In the genomic region with DNA sequence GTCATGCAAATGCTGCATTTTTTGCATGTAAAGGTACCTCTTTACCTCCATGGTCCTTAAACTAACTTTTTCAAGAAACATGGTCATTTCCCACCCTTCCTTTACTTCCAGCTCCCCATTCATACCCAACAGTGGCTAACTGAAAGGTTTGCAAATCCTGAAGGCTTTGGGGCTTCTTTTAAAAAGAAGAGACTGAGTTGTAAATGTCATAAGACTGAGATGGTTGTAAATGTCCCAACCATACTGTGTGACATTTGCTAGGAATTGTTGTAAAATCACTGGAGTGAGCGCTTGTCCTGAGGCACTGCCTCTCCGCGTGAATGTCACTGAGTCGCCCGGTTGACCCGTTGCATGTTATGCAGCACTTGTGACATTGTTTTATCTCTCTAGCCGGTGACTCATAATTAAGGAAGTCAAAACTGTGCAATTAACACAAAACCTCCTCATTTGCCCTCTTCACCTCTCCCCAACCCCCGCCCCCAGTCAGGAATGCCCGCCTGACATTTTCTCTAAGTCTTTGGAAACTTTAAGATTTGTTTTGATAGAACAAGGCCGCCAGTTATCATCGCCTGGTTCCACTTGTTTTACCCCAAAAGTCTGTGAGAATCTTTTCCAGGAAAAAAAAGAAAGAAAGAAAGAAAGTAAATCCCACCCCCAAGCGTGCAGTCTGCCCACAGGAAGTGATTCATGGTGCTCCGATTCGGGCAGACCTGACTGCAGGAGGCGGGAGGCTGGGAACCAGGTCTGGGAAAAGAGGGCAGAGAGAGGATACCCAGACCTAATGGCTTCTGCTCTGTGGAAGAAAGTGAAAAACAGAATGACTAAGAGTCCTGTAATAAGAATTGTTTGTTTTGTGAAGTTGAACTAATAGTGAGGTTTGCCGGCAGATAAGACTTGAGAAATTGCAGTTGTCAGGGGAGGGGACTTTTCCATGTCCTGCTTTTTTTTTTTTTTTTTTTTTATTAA, we compare ENCODE assay signal across 8 cellular contexts.
DNase-seq lines count a peak whose midpoint lies in the region; ATAC-seq and TF ChIP-seq lines count a peak whose summit lies in the region.

No MANE protein-coding gene starts in this region.

- no peaks in the 10 kb centered on the region for H3K36me3 ChIP-seq in esophagus (ENCODE audit: control insufficient read depth in 2 of 2, insufficient read depth in 2 of 2, low read length in 1 of 2)

- no peak overlapping the region for H3K27ac ChIP-seq in CD4-positive, alpha-beta T cell (ENCODE audit: low read depth, low read length)
- H3K27ac ChIP-seq in esophagus (ENCODE audit: low read depth in 2 of 2, low read length in 1 of 2), result peak overlapping the region; percentile 86 to 92

- H3K4me1 Mint-ChIP-seq in CD4-positive, alpha-beta T cell (ENCODE audit: low read depth), result peaks cover 68% of the 10 kb centered on the region
- H3K4me1 Mint-ChIP-seq in natural killer cell treated with Interleukin-12 subunit alpha and Interleukin-12 subunit beta and Interleukin-15 and Interleukin-18, amount 100 ng/mL, for 72 hours (ENCODE audit: low read depth in 2 of 2), result peaks cover 57 to 59% of the 10 kb centered on the region in 2 donors

- WGBS in esophagus, 2 donors, result 24 to 27% methylated on average over 16 of the region's 16 CpGs

- no peaks in the 10 kb centered on the region for H3K36me3 Mint-ChIP-seq in CD4-positive, alpha-beta T cell (ENCODE audit: low read depth)
- H3K36me3 Mint-ChIP-seq in natural killer cell treated with Interleukin-12 subunit alpha and Interleukin-12 subunit beta and Interleukin-15 and Interleukin-18, amount 100 ng/mL, for 72 hours, result no peaks in the 10 kb centered on the region

- POLR2A ChIA-PET in CD4-positive, alpha-beta T cell (lab: Charles Lee), result interaction anchor here (0.6 to 1.5 kb wide), 5 partner anchors 23 to 81 kb away, joined by 3 to 4 read pairs (median 3); no protein-coding TSS in a partner anchor

- peak overlapping the region; percentile 88 for H3K27ac Mint-ChIP-seq in CD4-positive, alpha-beta T cell
- H3K27ac Mint-ChIP-seq in natural killer cell treated with Interleukin-12 subunit alpha and Interleukin-12 subunit beta and Interleukin-15 and Interleukin-18, amount 100 ng/mL, for 72 hours, result peak overlapping the region; percentile 74 to 90

- peaks cover 9 to 19% of the 10 kb centered on the region in 2 donors for H3K4me1 ChIP-seq in esophagus (ENCODE audit: control insufficient read depth in 2 of 2, insufficient read depth in 2 of 2, low read length in 1 of 2)

- H3K4me3 ChIP-seq in esophagus (ENCODE audit: low read depth in 1 of 2, low read length in 2 of 2), result no peak overlapping the region

- peak overlapping the region; percentile 1 for H3K4me3 Mint-ChIP-seq in CD4-positive, alpha-beta T cell
- peak overlapping the region; percentile 73 for H3K4me3 Mint-ChIP-seq in natural killer cell treated with Interleukin-12 subunit alpha and Interleukin-12 subunit beta and Interleukin-15 and Interleukin-18, amount 100 ng/mL, for 72 hours

- no peaks in the 10 kb centered on the region for H3K9me3 ChIP-seq in CD4-positive, alpha-beta T cell (ENCODE audit: control insufficient read depth, low read length)
- no peaks in the 10 kb centered on the region for H3K9me3 ChIP-seq in esophagus (ENCODE audit: control insufficient read depth in 2 of 2, insufficient read depth in 1 of 2, low read depth in 1 of 2, low read length in 1 of 2)

- TF ChIP-seq EP300 in Ishikawa (IDR thresholded peaks at IDR 0.05; ENCODE audit: borderline replicate concordance), result peak; percentile 87

- H3K27me3 Mint-ChIP-seq in CD4-positive, alpha-beta T cell, result no peaks in the 10 kb centered on the region
- no peaks in the 10 kb centered on the region for H3K27me3 Mint-ChIP-seq in natural killer cell treated with Interleukin-12 subunit alpha and Interleukin-12 subunit beta and Interleukin-15 and Interleukin-18, amount 100 ng/mL, for 72 hours

- intact Hi-C loops in CD4-positive, alpha-beta T cell (cut with DNase I, micrococcal nuclease), result loop anchor here in 1 of 2 experiments (5.0 kb wide), 1 partner anchor 48 kb away; no protein-coding TSS in a partner anchor

- DNase-seq in CD4-positive, alpha-beta T cell, result peak in 2 of 10 experiments; percentile 22 to 37
- DNase-seq in activated CD4-positive, alpha-beta T cell treated with anti-CD3 and anti-CD28 coated beads, Interleukin-2, amount 50 U/mL, for 1 hour, result peak; percentile 29
- DNase-seq in natural killer cell treated with Interleukin-12 subunit alpha and Interleukin-12 subunit beta and Interleukin-15 and Interleukin-18, amount 100 ng/mL, for 72 hours (ENCODE audit: low spot score), result no peak
- no peak for DNase-seq in NCI-H2227 (lab: John Stamatoyannopoulos, UW; ENCODE audit: unreplicated experiment)
- DNase-seq in midbrain (lab: John Stamatoyannopoulos, UW), result no peak

- no peaks in the 10 kb centered on the region for H3K9me3 Mint-ChIP-seq in CD4-positive, alpha-beta T cell
- no peaks in the 10 kb centered on the region for H3K9me3 Mint-ChIP-seq in natural killer cell treated with Interleukin-12 subunit alpha and Interleukin-12 subunit beta and Interleukin-15 and Interleukin-18, amount 100 ng/mL, for 72 hours

- H3K27me3 ChIP-seq in CD4-positive, alpha-beta T cell (ENCODE audit: control insufficient read depth, insufficient read depth, low read length), result no peaks in the 10 kb centered on the region
- no peaks in the 10 kb centered on the region for H3K27me3 ChIP-seq in esophagus (ENCODE audit: control insufficient read depth in 1 of 2, insufficient read depth in 2 of 2, low read length in 2 of 2)

- TF ChIP-seq RAD21 in Ishikawa (IDR thresholded peaks at IDR 0.05; ENCODE audit: low read depth), result peak; percentile 24; the same call in 1 of the 2 replicates

- ATAC-seq in CD4-positive, alpha-beta T cell (ENCODE audit: poor library complexity), result peak; percentile 39
- ATAC-seq in natural killer cell treated with Interleukin-12 subunit alpha and Interleukin-12 subunit beta and Interleukin-15 and Interleukin-18, amount 100 ng/mL, for 72 hours, result peak; percentile 74 to 75
- no peak for ATAC-seq in HG02938 (IDR thresholded peaks at IDR 0.05; ENCODE audit: unreplicated experiment)

- CTCF ChIA-PET in CD4-positive, alpha-beta T cell (lab: Charles Lee), result interaction anchor here (1.0 to 1.6 kb wide), 3 partner anchors 16 to 68 kb away, joined by 3 to 6 read pairs (median 3); no protein-coding TSS in a partner anchor

- TF ChIP-seq CTCF in CD4-positive, alpha-beta T cell (IDR thresholded peaks at IDR 0.05), result no peak

TF ChIP-seq in Ishikawa, 13 proteins besides CTCF, POLR2A, EP300 and RAD21:
- TF ChIP-seq YY1 (IDR thresholded peaks at IDR 0.05; ENCODE audit: low read depth) (peak; percentile 44; the same call in 1 of the 2 replicates), NFIC (IDR thresholded peaks at IDR 0.05) (peak; percentile 71; the same call in 1 of the 2 replicates), ZBTB7A (IDR thresholded peaks at IDR 0.05; ENCODE audit: low read depth) (0 out of 2 replicates have a peak, but pooled peaks have one; percentile 7), CREB1 (IDR thresholded peaks at IDR 0.05; ENCODE audit: low read depth) (peak; percentile 18; the same call in 1 of the 2 replicates), CEBPB (IDR thresholded peaks at IDR 0.05) (peak; percentile 68), TCF12 (IDR thresholded peaks at IDR 0.05; ENCODE audit: low read depth) (peak; percentile 87), TAF1 (IDR thresholded peaks at IDR 0.05; ENCODE audit: low read depth) (no peak), EGR1 (IDR thresholded peaks at IDR 0.05) (no peak), TEAD4 (IDR thresholded peaks at IDR 0.05) (peak; percentile 79), FOXM1 (IDR thresholded peaks at IDR 0.05; ENCODE audit: borderline replicate concordance, low read depth) (peak; percentile 84)
- TF ChIP-seq, protein P1, sequence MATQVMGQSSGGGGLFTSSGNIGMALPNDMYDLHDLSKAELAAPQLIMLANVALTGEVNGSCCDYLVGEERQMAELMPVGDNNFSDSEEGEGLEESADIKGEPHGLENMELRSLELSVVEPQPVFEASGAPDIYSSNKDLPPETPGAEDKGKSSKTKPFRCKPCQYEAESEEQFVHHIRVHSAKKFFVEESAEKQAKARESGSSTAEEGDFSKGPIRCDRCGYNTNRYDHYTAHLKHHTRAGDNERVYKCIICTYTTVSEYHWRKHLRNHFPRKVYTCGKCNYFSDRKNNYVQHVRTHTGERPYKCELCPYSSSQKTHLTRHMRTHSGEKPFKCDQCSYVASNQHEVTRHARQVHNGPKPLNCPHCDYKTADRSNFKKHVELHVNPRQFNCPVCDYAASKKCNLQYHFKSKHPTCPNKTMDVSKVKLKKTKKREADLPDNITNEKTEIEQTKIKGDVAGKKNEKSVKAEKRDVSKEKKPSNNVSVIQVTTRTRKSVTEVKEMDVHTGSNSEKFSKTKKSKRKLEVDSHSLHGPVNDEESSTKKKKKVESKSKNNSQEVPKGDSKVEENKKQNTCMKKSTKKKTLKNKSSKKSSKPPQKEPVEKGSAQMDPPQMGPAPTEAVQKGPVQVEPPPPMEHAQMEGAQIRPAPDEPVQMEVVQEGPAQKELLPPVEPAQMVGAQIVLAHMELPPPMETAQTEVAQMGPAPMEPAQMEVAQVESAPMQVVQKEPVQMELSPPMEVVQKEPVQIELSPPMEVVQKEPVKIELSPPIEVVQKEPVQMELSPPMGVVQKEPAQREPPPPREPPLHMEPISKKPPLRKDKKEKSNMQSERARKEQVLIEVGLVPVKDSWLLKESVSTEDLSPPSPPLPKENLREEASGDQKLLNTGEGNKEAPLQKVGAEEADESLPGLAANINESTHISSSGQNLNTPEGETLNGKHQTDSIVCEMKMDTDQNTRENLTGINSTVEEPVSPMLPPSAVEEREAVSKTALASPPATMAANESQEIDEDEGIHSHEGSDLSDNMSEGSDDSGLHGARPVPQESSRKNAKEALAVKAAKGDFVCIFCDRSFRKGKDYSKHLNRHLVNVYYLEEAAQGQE (IDR thresholded peaks at IDR 0.05; ENCODE audit: low read depth), result no peak
- TF ChIP-seq, protein P2, sequence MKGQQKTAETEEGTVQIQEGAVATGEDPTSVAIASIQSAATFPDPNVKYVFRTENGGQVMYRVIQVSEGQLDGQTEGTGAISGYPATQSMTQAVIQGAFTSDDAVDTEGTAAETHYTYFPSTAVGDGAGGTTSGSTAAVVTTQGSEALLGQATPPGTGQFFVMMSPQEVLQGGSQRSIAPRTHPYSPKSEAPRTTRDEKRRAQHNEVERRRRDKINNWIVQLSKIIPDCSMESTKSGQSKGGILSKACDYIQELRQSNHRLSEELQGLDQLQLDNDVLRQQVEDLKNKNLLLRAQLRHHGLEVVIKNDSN (IDR thresholded peaks at IDR 0.05), result no peak
- TF ChIP-seq, protein P3, sequence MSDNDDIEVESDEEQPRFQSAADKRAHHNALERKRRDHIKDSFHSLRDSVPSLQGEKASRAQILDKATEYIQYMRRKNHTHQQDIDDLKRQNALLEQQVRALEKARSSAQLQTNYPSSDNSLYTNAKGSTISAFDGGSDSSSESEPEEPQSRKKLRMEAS (IDR thresholded peaks at IDR 0.05), result peak; percentile 35; the same call in 1 of the 2 replicates
